31 cellular contexts compared by ENCODE assay signal in genomic region chr16:13038591-13038990, GRCh38.
"Had no signal": no experiment of that assay in that cellular context is flagged by ENCODE, and none has a peak within 500 bp of the region (broad histone marks: within the 10 kb centered on the region; RNA-seq: fewer than 3 reads in every experiment).

No MANE protein-coding gene starts in this region.

- H3K4me1 Mint-ChIP-seq: activated B cell treated with CpG ODN at 0.5 μM for 24 hours; activated T-helper 17 cell treated with anti-CD3 and anti-CD28 coated beads, Interleukin-2, amount 50 U/mL, for 72 hours; T-helper 17 cell had no signal

- H3K36me3 ChIP-seq: brain microvascular endothelial cell, esophagus muscularis mucosa, gastrocnemius medialis, heart right ventricle, WERI-Rb-1 had no signal

- H3K27ac Mint-ChIP-seq: activated B cell treated with CpG ODN at 0.5 μM for 24 hours; activated CD8-positive, alpha-beta T cell treated with anti-CD3 and anti-CD28 coated beads for 36 hours; activated naive CD8-positive, alpha-beta T cell; activated T-helper 17 cell treated with anti-CD3 and anti-CD28 coated beads, Interleukin-2, amount 50 U/mL, for 72 hours; effector memory CD8-positive, alpha-beta T cell; T-helper 17 cell; T-helper 2 cell treated with Interferon-gamma antibody and Interleukin-4, amounts not matched to agents 5 μg/mL and 100 μg/mL, for 36 hours had no signal

- H3K4me3 Mint-ChIP-seq: activated B cell treated with CpG ODN at 0.5 μM for 24 hours; activated CD8-positive, alpha-beta T cell treated with anti-CD3 and anti-CD28 coated beads for 36 hours; activated naive CD8-positive, alpha-beta T cell; activated T-cell treated with anti-CD3 and anti-CD28 coated beads, Interleukin-2, amount 50 U/mL, for 4 hours; activated T-helper 17 cell treated with anti-CD3 and anti-CD28 coated beads, Interleukin-2, amount 50 U/mL, for 72 hours; effector memory CD8-positive, alpha-beta T cell; T-helper 17 cell; T-helper 2 cell treated with Interferon-gamma antibody and Interleukin-4, amounts not matched to agents 5 μg/mL and 100 μg/mL, for 36 hours had no signal

- H3K27ac ChIP-seq: brain microvascular endothelial cell, esophagus muscularis mucosa, foreskin keratinocyte, gastrocnemius medialis, heart right ventricle, WERI-Rb-1 had no signal

- DNase-seq: activated B cell treated with CpG ODN at 0.5 μM for 24 hours; activated CD4-positive, alpha-beta T cell treated with anti-CD3 and anti-CD28 coated beads for 48 hours; activated CD4-positive, alpha-beta T cell treated with anti-CD3 and anti-CD28 coated beads, Interleukin-2, amount 50 U/mL, for 1 hour; activated CD4-positive, alpha-beta T cell treated with anti-CD3 and anti-CD28 coated beads, Interleukin-2, amount 50 U/mL, for 48 hours; activated CD8-positive, alpha-beta memory T cell treated with anti-CD3 and anti-CD28 coated beads for 24 hours; activated CD8-positive, alpha-beta T cell treated with anti-CD3 and anti-CD28 coated beads for 36 hours; activated effector memory CD4-positive, alpha-beta T cell treated with Interleukin-2 at 50 U/mL for 16 hours; activated gamma-delta T cell treated with Interleukin-2 at 50 U/mL for 16 hours; activated naive CD4-positive, alpha-beta T cell treated with anti-CD3 and anti-CD28 coated beads, Interleukin-2, amount 50 U/mL, for 16 hours; activated naive CD4-positive, alpha-beta T cell treated with Interleukin-2 at 50 U/mL for 16 hours; activated T-cell treated with anti-CD3 and anti-CD28 coated beads, Interleukin-2, amount 50 U/mL, for 4 hours; amniotic stem cell; anterior cingulate cortex; brain microvascular endothelial cell; caudate nucleus; cortex of kidney; dermis blood vessel endothelial cell; effector CD4-positive, alpha-beta T cell; effector memory CD8-positive, alpha-beta T cell; erythroblast; foreskin keratinocyte; gastrocnemius medialis; heart right ventricle; T-helper 17 cell; T1000; WERI-Rb-1 had no signal

- H3K27me3 Mint-ChIP-seq: activated B cell treated with CpG ODN at 0.5 μM for 24 hours; activated CD8-positive, alpha-beta T cell treated with anti-CD3 and anti-CD28 coated beads for 36 hours; activated naive CD8-positive, alpha-beta T cell; activated T-helper 17 cell treated with anti-CD3 and anti-CD28 coated beads, Interleukin-2, amount 50 U/mL, for 72 hours; effector memory CD8-positive, alpha-beta T cell; T-helper 17 cell had no signal

- H3K4me3 ChIP-seq: esophagus muscularis mucosa, gastrocnemius medialis, heart right ventricle had no signal

- ATAC-seq: activated CD4-positive, CD25-positive, alpha-beta regulatory T cell treated with anti-CD3 and anti-CD28 coated beads, Interleukin-2, amount 50 U/mL, for 24 hours; activated CD8-positive, alpha-beta T cell treated with anti-CD3 and anti-CD28 coated beads for 36 hours; activated T-cell treated with anti-CD3 and anti-CD28 coated beads, Interleukin-2, amount 50 U/mL, for 4 hours; activated T-helper 17 cell treated with anti-CD3 and anti-CD28 coated beads, Interleukin-2, amount 50 U/mL, for 72 hours; effector memory CD8-positive, alpha-beta T cell; foreskin keratinocyte; gastrocnemius medialis; heart right ventricle; T-helper 17 cell had no signal

- H3K4me1 ChIP-seq: esophagus muscularis mucosa, foreskin keratinocyte, gastrocnemius medialis, heart right ventricle had no signal

- H3K9me3 ChIP-seq: gastrocnemius medialis had no signal

- H3K36me3 Mint-ChIP-seq: activated naive CD8-positive, alpha-beta T cell had no signal

- H3K27me3 ChIP-seq: brain microvascular endothelial cell, foreskin keratinocyte, gastrocnemius medialis had no signal
